ENCODE assay signal across 10 cellular contexts in genomic region chr17:30519707-30520106, GRCh38. TPM values are rescaled to one million over a fixed set of nuclear protein-coding genes. Genes with fewer than 3 reads are reported as not detected.
DNase-seq lines count a peak whose midpoint lies in the region; ATAC-seq and TF ChIP-seq lines count a peak whose summit lies in the region.
"Had no signal": no experiment of that assay in that cellular context is flagged by ENCODE, and none has a peak within 500 bp of the region (broad histone marks: within the 10 kb centered on the region; RNA-seq: fewer than 3 reads in every experiment).

No MANE protein-coding gene starts in this region.

- intact Hi-C loops in activated T-helper 2 cell treated with anti-CD3 and anti-CD28 coated beads, Interferon-gamma antibody, Interleukin-2, Interleukin-4, amounts not matched to agents 10 μg/mL and 5 μg/mL and 100 μg/mL, durations not matched to agents 14 hours and 24 hours and 36 hours (cut with micrococcal nuclease): no loop called here

- no peak overlapping the region for H2AFZ ChIP-seq in smooth muscle cell (ENCODE audit: low read depth)

- H3K4me1 Mint-ChIP-seq in activated T-helper 17 cell treated with anti-CD3 and anti-CD28 coated beads, Interleukin-2, amount 50 U/mL, for 72 hours: no peaks in the 10 kb centered on the region
- H3K4me1 Mint-ChIP-seq in activated T-helper 2 cell treated with anti-CD3 and anti-CD28 coated beads, Interferon-gamma antibody, Interleukin-2, Interleukin-4, amounts not matched to agents 10 μg/mL and 5 μg/mL and 100 μg/mL, durations not matched to agents 14 hours and 24 hours and 36 hours (ENCODE audit: low read depth): no peaks in the 10 kb centered on the region

- peak; percentile 76 for DNase-seq in GM03348 (ENCODE audit: low spot score)
- DNase-seq in glomerular visceral epithelial cell (ENCODE audit: extremely low spot score): peak; percentile 74
- DNase-seq in smooth muscle cell (lab: John Stamatoyannopoulos, UW; ENCODE audit: unreplicated experiment): no peak
- no peak for DNase-seq in NCI-H345 (lab: John Stamatoyannopoulos, UW)
- DNase-seq in NK-92 treated with Interleukin-12 subunit alpha and Interleukin-12 subunit beta, amount 100 ng/mL, for 24 hours (lab: John Stamatoyannopoulos, UW): no peak
- DNase-seq in activated T-helper 2 cell treated with anti-CD3 and anti-CD28 coated beads, Interferon-gamma antibody, Interleukin-2, Interleukin-4, amounts not matched to agents 10 μg/mL and 5 μg/mL and 100 μg/mL, durations not matched to agents 14 hours and 24 hours and 36 hours (ENCODE audit: low spot score): no peak
- DNase-seq: H7 had no signal

- 83% methylated on average over 3 of the region's 3 CpGs for WGBS in smooth muscle cell (ENCODE audit: low lambda C conversion rate)

- peak; percentile 12 for ATAC-seq in activated T-helper 17 cell treated with anti-CD3 and anti-CD28 coated beads, Interleukin-2, amount 50 U/mL, for 72 hours (replicated peaks)
- ATAC-seq in HG02763 (IDR thresholded peaks at IDR 0.05; ENCODE audit: unreplicated experiment): no peak

- H3K27me3 Mint-ChIP-seq in activated T-helper 17 cell treated with anti-CD3 and anti-CD28 coated beads, Interleukin-2, amount 50 U/mL, for 72 hours: no peaks in the 10 kb centered on the region
- H3K27me3 Mint-ChIP-seq in activated T-helper 2 cell treated with anti-CD3 and anti-CD28 coated beads, Interferon-gamma antibody, Interleukin-2, Interleukin-4, amounts not matched to agents 10 μg/mL and 5 μg/mL and 100 μg/mL, durations not matched to agents 14 hours and 24 hours and 36 hours (ENCODE audit: low read depth): no peaks in the 10 kb centered on the region

- peak overlapping the region; percentile 71 for H3K27ac Mint-ChIP-seq in activated T-helper 17 cell treated with anti-CD3 and anti-CD28 coated beads, Interleukin-2, amount 50 U/mL, for 72 hours
- H3K27ac Mint-ChIP-seq in activated T-helper 2 cell treated with anti-CD3 and anti-CD28 coated beads, Interferon-gamma antibody, Interleukin-2, Interleukin-4, amounts not matched to agents 10 μg/mL and 5 μg/mL and 100 μg/mL, durations not matched to agents 14 hours and 24 hours and 36 hours: no peak overlapping the region

- H3K9me3 ChIP-seq in smooth muscle cell (replicated peaks; ENCODE audit: low read depth): no peaks in the 10 kb centered on the region
- H3K9me3 ChIP-seq: neutrophil had no signal

- no peak for TF ChIP-seq CTCF in smooth muscle cell (IDR thresholded peaks at IDR 0.05; ENCODE audit: borderline replicate concordance, insufficient read depth, poor library complexity, severe bottlenecking)

- no peaks in the 10 kb centered on the region for H3K27me3 ChIP-seq in smooth muscle cell (ENCODE audit: low read depth)
- H3K27me3 ChIP-seq: neutrophil had no signal

- peaks cover 11% of the 10 kb centered on the region for H4K20me1 ChIP-seq in smooth muscle cell (ENCODE audit: low read depth)

- no peaks in the 10 kb centered on the region for H3K79me2 ChIP-seq in smooth muscle cell (ENCODE audit: low read depth)

- no peak overlapping the region for H3K4me3 ChIP-seq in smooth muscle cell

- no peaks in the 10 kb centered on the region for H3F3A ChIP-seq in smooth muscle cell (ENCODE audit: low read depth)

- H3K27ac ChIP-seq in smooth muscle cell (ENCODE audit: low read depth): peak overlapping the region; percentile 95
- H3K27ac ChIP-seq: neutrophil had no signal

- no peaks in the 10 kb centered on the region for H3K36me3 ChIP-seq in smooth muscle cell (ENCODE audit: low read depth)

- H3K4me3 Mint-ChIP-seq in activated T-helper 17 cell treated with anti-CD3 and anti-CD28 coated beads, Interleukin-2, amount 50 U/mL, for 72 hours: no peak overlapping the region
- no peak overlapping the region for H3K4me3 Mint-ChIP-seq in activated T-helper 2 cell treated with anti-CD3 and anti-CD28 coated beads, Interferon-gamma antibody, Interleukin-2, Interleukin-4, amounts not matched to agents 10 μg/mL and 5 μg/mL and 100 μg/mL, durations not matched to agents 14 hours and 24 hours and 36 hours (ENCODE audit: low read depth)

- H3K9ac ChIP-seq in smooth muscle cell (ENCODE audit: low read depth): peak overlapping the region; percentile 74

- peak overlapping the region; percentile 52 for H3K4me2 ChIP-seq in smooth muscle cell

- peaks cover 89% of the 10 kb centered on the region for H3K36me3 Mint-ChIP-seq in activated T-helper 17 cell treated with anti-CD3 and anti-CD28 coated beads, Interleukin-2, amount 50 U/mL, for 72 hours (ENCODE audit: low read depth)
- H3K36me3 Mint-ChIP-seq in activated T-helper 2 cell treated with anti-CD3 and anti-CD28 coated beads, Interferon-gamma antibody, Interleukin-2, Interleukin-4, amounts not matched to agents 10 μg/mL and 5 μg/mL and 100 μg/mL, durations not matched to agents 14 hours and 24 hours and 36 hours (ENCODE audit: low read depth): peaks cover 50% of the 10 kb centered on the region

- no peaks in the 10 kb centered on the region for H3K4me1 ChIP-seq in smooth muscle cell (ENCODE audit: low read depth)

- no peaks in the 10 kb centered on the region for H3K9me3 Mint-ChIP-seq in activated T-helper 17 cell treated with anti-CD3 and anti-CD28 coated beads, Interleukin-2, amount 50 U/mL, for 72 hours
- no peaks in the 10 kb centered on the region for H3K9me3 Mint-ChIP-seq in activated T-helper 2 cell treated with anti-CD3 and anti-CD28 coated beads, Interferon-gamma antibody, Interleukin-2, Interleukin-4, amounts not matched to agents 10 μg/mL and 5 μg/mL and 100 μg/mL, durations not matched to agents 14 hours and 24 hours and 36 hours

RNA-seq across cellular contexts. Expression of gene GOSR1, which starts 42.5 kb away (rescaled TPM):
- 10 to 100 TPM; 42.4 to 45.2 TPM for total RNA-seq in activated T-helper 17 cell treated with anti-CD3 and anti-CD28 coated beads, Interleukin-2, amount 50 U/mL, for 72 hours
- 57.0 and 81.0 TPM in 2 replicates for total RNA-seq in smooth muscle cell
- 48.3 and 71.3 TPM in 2 replicates for polyA plus RNA-seq in smooth muscle cell
- total RNA-seq in activated T-helper 2 cell treated with anti-CD3 and anti-CD28 coated beads, Interferon-gamma antibody, Interleukin-2, Interleukin-4, amounts not matched to agents 10 μg/mL and 5 μg/mL and 100 μg/mL, durations not matched to agents 14 hours and 24 hours and 36 hours: 51.1 and 53.6 TPM in 2 replicates

Comparison
In these comparisons a context has a peak if more than half of its experiments do, and no peak if none do; other contexts are left out.
1. DNase-seq: peak in GM03348 (single experiment) and glomerular visceral epithelial cell (single experiment); none in smooth muscle cell (single experiment), NCI-H345 (single experiment), NK-92 treated with Interleukin-12 subunit alpha and Interleukin-12 subunit beta, amount 100 ng/mL, for 24 hours (single experiment) and activated T-helper 2 cell treated with anti-CD3 and anti-CD28 coated beads, Interferon-gamma antibody, Interleukin-2, Interleukin-4, amounts not matched to agents 10 μg/mL and 5 μg/mL and 100 μg/mL, durations not matched to agents 14 hours and 24 hours and 36 hours (single experiment).